Comparison of ENCODE assay signal across 9 cellular contexts in the genomic region with DNA sequence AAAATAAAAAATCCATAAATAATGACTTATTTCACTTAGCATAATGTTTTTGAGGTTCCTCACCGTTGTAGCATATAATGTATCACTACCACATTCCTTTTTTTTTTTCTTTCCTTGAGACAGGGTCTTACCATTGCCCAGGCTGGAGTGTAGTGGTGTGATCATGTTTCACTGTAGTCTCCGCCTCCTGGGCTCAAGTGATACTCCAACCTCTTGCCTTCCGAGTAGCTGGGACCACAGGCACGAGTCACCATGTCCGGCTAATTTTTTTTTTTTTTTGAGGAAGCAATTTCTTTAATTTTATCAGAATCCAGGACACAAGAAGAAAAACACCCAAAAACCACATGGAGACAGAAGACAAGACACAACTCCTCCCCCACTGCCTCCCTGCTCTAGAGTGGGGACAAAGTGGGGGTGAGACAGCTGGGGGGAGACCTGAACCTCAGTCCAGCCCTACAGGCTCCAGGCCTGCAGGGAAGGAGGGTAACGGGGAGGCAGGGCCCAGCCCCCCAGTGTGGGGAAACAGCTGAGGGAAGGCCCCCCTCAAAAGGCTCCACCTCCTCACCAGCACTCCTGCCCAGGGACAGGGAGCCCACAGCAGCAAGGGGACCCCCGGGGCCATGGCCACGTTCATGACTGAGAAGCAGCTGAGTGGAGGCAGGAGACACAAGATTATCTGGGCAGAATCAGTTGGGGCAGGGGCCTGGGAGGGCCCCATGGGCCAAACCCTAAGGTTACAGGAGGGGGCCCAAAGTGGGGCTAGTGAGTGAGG. TPM values are rescaled to one million over a fixed set of nuclear protein-coding genes. Genes with fewer than 3 reads are reported as not detected.
DNase-seq lines count a peak whose midpoint lies in the region; ATAC-seq and TF ChIP-seq lines count a peak whose summit lies in the region.
"Not testable (repeated sequence)": the region's sequence is repeated elsewhere in the genome, so short reads cannot be mapped to it uniquely, and the experiment has no call there.
"Had no signal": no experiment of that assay in that cellular context is flagged by ENCODE, and none has a peak within 500 bp of the region (broad histone marks: within the 10 kb centered on the region; RNA-seq: fewer than 3 reads in every experiment).

No MANE protein-coding gene starts in this region.

- POLR2A ChIA-PET in IMR-90 (lab: Charles Lee; ENCODE audit: unreplicated experiment): interaction anchor here (0.7 kb wide), 1 partner anchor 56 kb away, joined by 4 read pairs; no protein-coding TSS in a partner anchor

- H3K79me1 ChIP-seq in IMR-90 (ENCODE audit: low read depth in 1 of 2, low read length in 2 of 2): not testable (repeated sequence)

- not testable (repeated sequence) for H3K27ac ChIP-seq in IMR-90 (ENCODE audit: insufficient read depth, low read length); SK-N-MC
- peak overlapping the region; percentile 24 for H3K27ac ChIP-seq in upper lobe of right lung

- H3K9me3 Mint-ChIP-seq in mesothelial cell of epicardium: not testable (repeated sequence)

- BruUV-seq in IMR-90 (replicated peaks; lab: Mats Ljungman, UMichigan): not testable (repeated sequence)

- H3K9me3 ChIP-seq in IMR-90 (ENCODE audit: control insufficient read depth, insufficient read depth, low read length); SK-N-MC (ENCODE audit: low read depth, low read length); upper lobe of right lung: not testable (repeated sequence)

- not testable (repeated sequence) for H4K5ac ChIP-seq in IMR-90 (ENCODE audit: low read depth, low read length)

- ATAC-seq in IMR-90 (ENCODE audit: low read depth): peak; percentile 99
- ATAC-seq in upper lobe of right lung: peak; percentile 88

- not testable (repeated sequence) for H2BK20ac ChIP-seq in IMR-90 (ENCODE audit: low read depth, low read length)

- H3K27me3 ChIP-seq in IMR-90 (ENCODE audit: control insufficient read depth, insufficient read depth, low read length): peaks cover 14% of the 10 kb centered on the region
- not testable (repeated sequence) for H3K27me3 ChIP-seq in upper lobe of right lung

- H4K91ac ChIP-seq in IMR-90 (ENCODE audit: insufficient read depth, low read depth, low read length): not testable (repeated sequence)

- H2AK9ac ChIP-seq in IMR-90 (replicated peaks; ENCODE audit: low read depth, low read length, poor library complexity): not testable (repeated sequence)

- CTCF ChIA-PET in IMR-90 (lab: Yijun Ruan, JAX): interaction anchor here (0.7 to 0.8 kb wide), 2 partner anchors 40 to 418 kb away, joined by 3 read pairs; no protein-coding TSS in a partner anchor

- not testable (repeated sequence) for TF ChIP-seq CTCF in IMR-90 (conservative IDR thresholded peaks at IDR 0.05; ENCODE audit: low read depth, low read length); fibroblast of villous mesenchyme (IDR thresholded peaks at IDR 0.05; ENCODE audit: insufficient read depth, low read depth, low read length); mesothelial cell of epicardium (IDR thresholded peaks at IDR 0.05; ENCODE audit: unreplicated experiment); upper lobe of right lung (IDR thresholded peaks at IDR 0.05)

- H3K4me1 ChIP-seq in IMR-90 (ENCODE audit: control insufficient read depth, insufficient read depth, low read length); upper lobe of right lung: not testable (repeated sequence)

- H3K4me3 ChIP-seq in IMR-90 (ENCODE audit: insufficient read depth, low read depth, low read length); fibroblast of villous mesenchyme (ENCODE audit: low read depth, low read length); upper lobe of right lung: not testable (repeated sequence)
- H3K4me3 ChIP-seq in SK-N-MC: 0 out of 2 replicates have a peak overlapping the region, but pooled peaks have one; percentile 8

- peak overlapping the region; percentile 58 for H3K4me3 Mint-ChIP-seq in mesothelial cell of epicardium

- H3K9ac ChIP-seq in IMR-90 (ENCODE audit: low read depth, low read length); SK-N-MC (ENCODE audit: insufficient read length): not testable (repeated sequence)

- H2BK120ac ChIP-seq in IMR-90 (ENCODE audit: low read depth, low read length): not testable (repeated sequence)

- WGBS in IMR-90 (ENCODE audit: extremely low coverage in 2 of 2, insufficient read length in 1 of 2), 2 experiments: 42% methylated on average over 2 of the region's 8 CpGs; no CpG with 5 or more reads in 1 of the 2 experiments

- not testable (repeated sequence) for H2BK5ac ChIP-seq in IMR-90 (ENCODE audit: low read depth, low read length, poor library complexity, severe bottlenecking)

- not testable (repeated sequence) for H3K36me3 ChIP-seq in IMR-90 (ENCODE audit: control insufficient read depth, insufficient read depth, low read length); SK-N-MC (ENCODE audit: insufficient read depth, low read length); upper lobe of right lung

- not testable (repeated sequence) for TF ChIP-seq POLR2A in IMR-90 (IDR thresholded peaks at IDR 0.05; ENCODE audit: low read depth, low read length)

- not testable (repeated sequence) for H2BK15ac ChIP-seq in IMR-90 (ENCODE audit: low read depth, low read length)

- not testable (repeated sequence) for H3K18ac ChIP-seq in IMR-90 (ENCODE audit: low read depth, low read length)

- H3K56ac ChIP-seq in IMR-90 (ENCODE audit: extremely low read depth, insufficient read depth, low read length): not testable (repeated sequence)

- peak overlapping the region; percentile 99 for H3K27ac Mint-ChIP-seq in mesothelial cell of epicardium

- not testable (repeated sequence) for H3K14ac ChIP-seq in IMR-90 (replicated peaks; ENCODE audit: low read depth, low read length)

- not testable (repeated sequence) for H2AFZ ChIP-seq in IMR-90 (replicated peaks; ENCODE audit: low read length, poor library complexity)

- not testable (repeated sequence) for TF ChIP-seq RAD21 in IMR-90 (IDR thresholded peaks at IDR 0.05; ENCODE audit: low read length)

- 0 out of 4 replicates have a peak overlapping the region, but pooled peaks of 1 of the 2 experiments have one; percentile 64 for H4K8ac ChIP-seq in IMR-90 (ENCODE audit: low read depth in 2 of 2, low read length in 2 of 2)

- H3K27me3 Mint-ChIP-seq in mesothelial cell of epicardium (ENCODE audit: low read depth): not testable (repeated sequence)

- dilution Hi-C loops in IMR-90 (cut with HindIII; ENCODE audit: low sequenced_read_pairs, unreplicated experiment): not testable (repeated sequence)

- H2AK5ac ChIP-seq in IMR-90 (ENCODE audit: low read depth, low read length): not testable (repeated sequence)

- not testable (repeated sequence) for H3K4me2 ChIP-seq in IMR-90 (ENCODE audit: low read depth, low read length)

- H3K23ac ChIP-seq in IMR-90 (ENCODE audit: low read depth, low read length): not testable (repeated sequence)

- H3K4me1 Mint-ChIP-seq in mesothelial cell of epicardium: peaks cover 17% of the 10 kb centered on the region

- not testable (repeated sequence) for H3K9me1 ChIP-seq in IMR-90 (ENCODE audit: insufficient read depth, low read length)

- DNase-seq in DMS79 (lab: John Stamatoyannopoulos, UW) (peak; percentile 80), IMR-90 (peak; percentile 72), NCI-H2196 (lab: John Stamatoyannopoulos, UW; ENCODE audit: unreplicated experiment) (peak; percentile 27), astrocyte of the hippocampus (ENCODE audit: low read depth, low spot score) (peak; percentile 73), fibroblast of villous mesenchyme (ENCODE audit: low read depth) (peak; percentile 55)
- DNase-seq in SK-N-MC (ENCODE audit: low read depth, low spot score); mesothelial cell of epicardium (ENCODE audit: low spot score in 2 of 2, unreplicated experiment in 2 of 2); upper lobe of right lung: not testable (repeated sequence)

- intact Hi-C loops in IMR-90 (cut with micrococcal nuclease); upper lobe of right lung (cut with DNase I): not testable (repeated sequence)

- H4K20me1 ChIP-seq in IMR-90 (ENCODE audit: insufficient read depth, low read length): not testable (repeated sequence)

- in situ Hi-C loops in IMR-90 (cut with MboI; ENCODE audit: low sequenced_read_pairs): not testable (repeated sequence)

- H3K36me3 Mint-ChIP-seq in mesothelial cell of epicardium: not testable (repeated sequence)

- H3K4ac ChIP-seq in IMR-90 (ENCODE audit: low read depth, low read length): not testable (repeated sequence)

RNA-seq across cellular contexts. Expression of gene KIFC1, which starts 27.0 kb away (rescaled TPM):
- total RNA-seq in IMR-90 (2012; rRNA removed) (33.9 and 35.3 TPM in 2 replicates), fibroblast of villous mesenchyme (20.0 and 34.5 TPM in 2 replicates), mesothelial cell of epicardium (30.1 to 31.3 TPM (median 30.3 TPM) in 3 replicates), upper lobe of right lung (2.3 TPM)
- 40.6 and 41.9 TPM in 2 replicates for polyA plus RNA-seq in IMR-90 (2012; rRNA removed)
- 20.3 and 20.6 TPM in 2 replicates for polyA plus RNA-seq in IMR-90 (2012; cell fraction: cytosol; rRNA removed)
- polyA plus RNA-seq in IMR-90 (2012; cell fraction: nucleus; rRNA removed; ENCODE audit: low replicate concordance): 33.6 and 50.3 TPM in 2 replicates
- total RNA-seq: ascending aorta had no signal

RNA-seq across cellular contexts. Expression of gene DAXX, which starts 41.9 kb away (rescaled TPM):
- 77.8 and 92.2 TPM in 2 replicates for total RNA-seq in IMR-90 (2012; rRNA removed)
- 75.9 and 87.2 TPM in 2 replicates for polyA plus RNA-seq in IMR-90 (2012; rRNA removed)
- polyA plus RNA-seq in IMR-90 (2012; cell fraction: cytosol; rRNA removed): 43.8 and 49.9 TPM in 2 replicates
- polyA plus RNA-seq in IMR-90 (2012; cell fraction: nucleus; rRNA removed; ENCODE audit: low replicate concordance): 62.3 and 79.7 TPM in 2 replicates
- total RNA-seq in fibroblast of villous mesenchyme: 39.6 and 58.7 TPM in 2 replicates
- total RNA-seq in mesothelial cell of epicardium: 31.9 to 33.2 TPM (median 33.1 TPM) in 3 replicates
- 35.0 TPM for total RNA-seq in upper lobe of right lung

RNA-seq across cellular contexts. Expression of gene PHF1, which starts 46.2 kb away (rescaled TPM):
- total RNA-seq in IMR-90 (2012; rRNA removed) (9.0 and 12.2 TPM in 2 replicates), fibroblast of villous mesenchyme (21.6 and 30.2 TPM in 2 replicates), mesothelial cell of epicardium (61.0 to 63.6 TPM (median 63.0 TPM) in 3 replicates), upper lobe of right lung (74.3 TPM)
- 47.2 and 50.8 TPM in 2 replicates for polyA plus RNA-seq in IMR-90 (2012; rRNA removed)
- polyA plus RNA-seq in IMR-90 (2012; cell fraction: cytosol; rRNA removed): 36.6 and 48.3 TPM in 2 replicates
- 270 and 345 TPM in 2 replicates for polyA plus RNA-seq in IMR-90 (2012; cell fraction: nucleus; rRNA removed; ENCODE audit: low replicate concordance)

RNA-seq across cellular contexts. Expression of gene ZBTB22, which starts 47.1 kb away (rescaled TPM):
- total RNA-seq in IMR-90 (2012; rRNA removed): 5.8 and 6.8 TPM in 2 replicates
- polyA plus RNA-seq in IMR-90 (2012; rRNA removed): 12.7 and 13.0 TPM in 2 replicates
- polyA plus RNA-seq in IMR-90 (2012; cell fraction: cytosol; rRNA removed): 6.9 and 17.4 TPM in 2 replicates
- polyA plus RNA-seq in IMR-90 (2012; cell fraction: nucleus; rRNA removed; ENCODE audit: low replicate concordance): 10.1 and 18.2 TPM in 2 replicates
- total RNA-seq in fibroblast of villous mesenchyme: 14.8 and 16.0 TPM in 2 replicates
- 33.2 to 36.0 TPM (median 35.8 TPM) in 3 replicates for total RNA-seq in mesothelial cell of epicardium
- 26.2 TPM for total RNA-seq in upper lobe of right lung

RNA-seq across cellular contexts. Expression of gene TAPBP, which starts 50.8 kb away (rescaled TPM):
- 12.5 and 13.1 TPM in 2 replicates for total RNA-seq in IMR-90 (2012; rRNA removed)
- polyA plus RNA-seq in IMR-90 (2012; rRNA removed): 62.5 and 63.3 TPM in 2 replicates
- polyA plus RNA-seq in IMR-90 (2012; cell fraction: cytosol; rRNA removed): 57.3 and 109 TPM in 2 replicates
- 111 and 160 TPM in 2 replicates for polyA plus RNA-seq in IMR-90 (2012; cell fraction: nucleus; rRNA removed; ENCODE audit: low replicate concordance)
- total RNA-seq in fibroblast of villous mesenchyme: 125 and 132 TPM in 2 replicates
- 62.8 to 68.3 TPM (median 64.4 TPM) in 3 replicates for total RNA-seq in mesothelial cell of epicardium
- total RNA-seq in upper lobe of right lung: 191 TPM
